ENCODE assay signal across 28 cellular contexts in the genomic region with DNA sequence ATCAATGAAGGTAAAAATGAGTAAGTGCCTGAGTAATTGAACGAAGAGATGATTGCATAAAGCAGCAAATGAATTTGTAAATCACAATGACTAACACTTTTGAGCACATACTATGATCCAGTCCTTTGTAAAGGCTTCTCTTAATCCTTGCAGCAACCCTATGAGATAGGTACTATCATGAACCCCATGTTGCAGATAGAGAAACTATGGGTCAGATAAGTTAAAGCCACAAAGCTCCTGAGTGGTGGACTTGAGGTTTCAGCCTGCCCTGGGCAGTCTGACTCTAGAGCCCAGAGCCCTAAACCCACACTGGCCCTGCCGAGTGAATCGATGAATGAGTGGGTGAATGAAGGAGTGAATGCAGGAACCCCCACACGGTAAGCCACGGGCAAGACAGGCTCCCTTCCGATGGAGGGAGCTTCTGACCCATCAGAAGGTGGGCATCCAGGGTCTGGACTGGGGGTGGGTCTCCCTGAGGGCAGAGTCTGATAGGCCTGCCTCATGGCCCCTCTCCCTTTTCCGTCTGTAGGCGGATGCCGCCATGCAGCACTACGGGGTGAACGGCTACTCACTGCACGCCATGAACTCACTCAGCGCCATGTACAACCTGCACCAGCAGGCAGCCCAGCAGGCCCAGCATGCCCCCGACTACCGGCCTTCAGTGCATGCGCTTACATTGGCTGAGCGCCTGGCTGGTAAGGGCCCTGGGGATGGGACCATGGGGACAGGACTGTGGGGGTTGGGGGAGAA. TPM values are rescaled to one million over a fixed set of nuclear protein-coding genes. Genes with fewer than 3 reads are reported as not detected.
"Had no signal": no experiment of that assay in that cellular context is flagged by ENCODE, and none has a peak within 500 bp of the region (broad histone marks: within the 10 kb centered on the region; RNA-seq: fewer than 3 reads in every experiment).

No MANE protein-coding gene starts in this region.

- H3K9me3 ChIP-seq: ascending aorta, left lung, thyroid gland had no signal

- ATAC-seq: activated CD8-positive, alpha-beta memory T cell treated with anti-CD3 and anti-CD28 coated beads, Interleukin-2, amount 10 ng/mL, durations not matched to agents 7 days and 5 days; left lung had no signal

- DNase-seq: activated CD4-positive, alpha-beta T cell treated with anti-CD3 and anti-CD28 coated beads, Interleukin-2, amount 50 U/mL, for 48 hours; activated CD8-positive, alpha-beta memory T cell treated with anti-CD3 and anti-CD28 coated beads, Interleukin-2, amount 10 ng/mL, durations not matched to agents 7 days and 5 days; activated effector memory CD4-positive, alpha-beta T cell treated with Interleukin-2 at 50 U/mL for 16 hours; activated naive CD4-positive, alpha-beta T cell treated with anti-CD3 and anti-CD28 coated beads, Interleukin-2, amount 50 U/mL, for 16 hours; activated T-cell treated with anti-CD3 and anti-CD28 coated beads, Interleukin-2, amount 50 U/mL, for 24 hours; dermis blood vessel endothelial cell; effector memory CD4-positive, alpha-beta T cell; foreskin melanocyte; glutamatergic neuron; hypothalamus; midbrain; nephron progenitor cell; stimulated activated CD4-positive, alpha-beta T cell treated with anti-CD3 and anti-CD28 coated beads, Interleukin-12 subunit alpha, Interleukin-12 subunit beta, amount 100 ng/mL, for 4 hours; stimulated activated CD4-positive, alpha-beta T cell treated with anti-CD3 and anti-CD28 coated beads, Interleukin-1b, Interleukin-23, amount 100 ng/mL, for 48 hours; stimulated activated CD8-positive, alpha-beta memory T cell treated with anti-CD3 and anti-CD28 coated beads, Interleukin-4, amount 100 ng/mL, for 48 hours; stimulated activated naive CD4-positive, alpha-beta T cell treated with Interleukin-2 at 50 U/mL for 16 hours; T-helper 2 cell; thyroid gland had no signal

- H3K36me3 ChIP-seq: ascending aorta, left lung, thyroid gland had no signal

- H3K4me1 ChIP-seq: ascending aorta, left lung, thyroid gland had no signal

- H3K27ac ChIP-seq: ascending aorta, left lung, thyroid gland had no signal

- FAIRE-seq: endothelial cell of umbilical vein had no signal

- H3K4me3 ChIP-seq: ascending aorta, left lung, thyroid gland had no signal

- H3K27me3 ChIP-seq: ascending aorta, thyroid gland had no signal

RNA-seq across cellular contexts. Expression of a gene that starts 17.0 kb away (rescaled TPM):
- total RNA-seq: ascending aorta, chondrocyte, dermis blood vessel endothelial cell, endothelial cell of umbilical vein, left lung, lung microvascular endothelial cell, omental fat pad, progenitor cell of endocrine pancreas, subcutaneous adipose tissue, thyroid gland, ureter had no signal
- polyA plus RNA-seq: endothelial cell of umbilical vein had no signal

RNA-seq across cellular contexts. Expression of a gene that starts 44.8 kb away (rescaled TPM):
- total RNA-seq: activated CD8-positive, alpha-beta memory T cell treated with anti-CD3 and anti-CD28 coated beads, Interleukin-2, amount 10 ng/mL, durations not matched to agents 7 days and 5 days; ascending aorta; chondrocyte; dermis blood vessel endothelial cell; endothelial cell of umbilical vein; kidney epithelial cell; left lung; lung microvascular endothelial cell; omental fat pad; progenitor cell of endocrine pancreas; subcutaneous adipose tissue; thyroid gland; ureter had no signal
- polyA plus RNA-seq: endothelial cell of umbilical vein had no signal
